Comparison of ENCODE assay signal across 16 cellular contexts in the genomic region with DNA sequence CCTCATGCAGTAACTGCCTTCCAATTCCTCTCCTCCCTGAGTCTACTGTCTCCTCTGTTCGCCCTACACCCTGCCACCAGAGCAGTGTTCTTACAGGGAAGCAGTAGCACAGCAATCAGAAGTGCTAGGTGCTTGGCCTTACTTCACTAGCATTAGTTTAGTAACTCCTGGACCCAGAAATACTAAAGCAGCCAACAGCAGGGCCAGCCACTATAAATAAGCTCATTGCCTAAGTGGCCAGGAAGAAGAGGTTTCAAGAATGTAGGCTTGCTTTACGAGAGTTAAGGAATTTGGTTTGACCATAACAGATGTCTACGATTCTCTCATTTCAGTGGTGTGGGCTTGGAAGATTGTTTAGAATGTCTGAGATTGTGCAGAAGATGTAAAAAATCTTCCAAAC.
DNase-seq lines count a peak whose midpoint lies in the region; ATAC-seq and TF ChIP-seq lines count a peak whose summit lies in the region.
"Had no signal": no experiment of that assay in that cellular context is flagged by ENCODE, and none has a peak within 500 bp of the region (broad histone marks: within the 10 kb centered on the region; RNA-seq: fewer than 3 reads in every experiment).

No MANE protein-coding gene starts in this region.

- intact Hi-C loops in activated CD4-positive, alpha-beta T cell treated with anti-CD3 and anti-CD28 coated beads, Interleukin-2, amount 10 ng/mL, durations not matched to agents 24 days and 14 days (cut with micrococcal nuclease) = no loop called here
- intact Hi-C loops in left lung (cut with DNase I) (no loop called here), vagina (cut with DNase I) (no loop called here)

- ATAC-seq in left lung = peak; percentile 71
- no peak for ATAC-seq in HG03571 (IDR thresholded peaks at IDR 0.05; ENCODE audit: unreplicated experiment)
- ATAC-seq: activated CD8-positive, alpha-beta T cell treated with anti-CD3 and anti-CD28 coated beads, Interleukin-2, amount 10 ng/mL, durations not matched to agents 7 days and 5 days; effector memory CD8-positive, alpha-beta T cell; HepG2; T-helper 17 cell had no signal

- no peak overlapping the region for H3K4me3 Mint-ChIP-seq in activated CD4-positive, alpha-beta T cell treated with anti-CD3 and anti-CD28 coated beads, Interleukin-2, amount 10 ng/mL, durations not matched to agents 24 days and 14 days
- H3K4me3 Mint-ChIP-seq: activated CD8-positive, alpha-beta T cell treated with anti-CD3 and anti-CD28 coated beads, Interleukin-2, amount 10 ng/mL, durations not matched to agents 7 days and 5 days; activated naive CD8-positive, alpha-beta T cell; effector memory CD8-positive, alpha-beta T cell; neural crest cell; T-helper 17 cell had no signal

- H3K27me3 ChIP-seq in left lung (no peaks in the 10 kb centered on the region), vagina (no peaks in the 10 kb centered on the region)

- H3K4me3 ChIP-seq in choroid plexus epithelial cell (ENCODE audit: low read depth, low read length) (no peak overlapping the region), left lung (no peak overlapping the region), vagina (no peak overlapping the region)

- no peak for TF ChIP-seq CTCF in choroid plexus epithelial cell (conservative IDR thresholded peaks at IDR 0.05; ENCODE audit: low read depth, low read length)
- TF ChIP-seq CTCF in left lung (IDR thresholded peaks at IDR 0.05) = no peak
- TF ChIP-seq CTCF in vagina (IDR thresholded peaks at IDR 0.05) = no peak

- no peak overlapping the region for H3K27ac Mint-ChIP-seq in activated CD4-positive, alpha-beta T cell treated with anti-CD3 and anti-CD28 coated beads, Interleukin-2, amount 10 ng/mL, durations not matched to agents 24 days and 14 days
- H3K27ac Mint-ChIP-seq: activated CD8-positive, alpha-beta T cell treated with anti-CD3 and anti-CD28 coated beads, Interleukin-2, amount 10 ng/mL, durations not matched to agents 7 days and 5 days; activated naive CD8-positive, alpha-beta T cell; effector memory CD8-positive, alpha-beta T cell; T-helper 17 cell had no signal

- peak; percentile 29 for DNase-seq in activated CD4-positive, alpha-beta T cell treated with anti-CD3 and anti-CD28 coated beads, Interleukin-2, amount 10 ng/mL, durations not matched to agents 24 days and 14 days
- DNase-seq in activated CD4-positive, alpha-beta T cell treated with anti-CD3 and anti-CD28 coated beads for 1 hour = no peak
- DNase-seq in choroid plexus epithelial cell (ENCODE audit: low read depth) (peak; percentile 92), left lung (no peak), vagina (ENCODE audit: extremely low spot score in 2 of 2) (no peak), SW 1271 (lab: John Stamatoyannopoulos, UW) (no peak), kidney tubule cell (ENCODE audit: low spot score) (no peak)
- DNase-seq: activated CD8-positive, alpha-beta T cell treated with anti-CD3 and anti-CD28 coated beads, Interleukin-2, amount 10 ng/mL, durations not matched to agents 7 days and 5 days; effector memory CD8-positive, alpha-beta T cell; NCI-H187; stimulated activated CD4-positive, alpha-beta T cell treated with anti-CD3 and anti-CD28 coated beads, Interleukin-2, amount 100 ng/mL, for 48 hours; T-helper 17 cell had no signal

- no peaks in the 10 kb centered on the region for H3K9me3 Mint-ChIP-seq in activated CD4-positive, alpha-beta T cell treated with anti-CD3 and anti-CD28 coated beads, Interleukin-2, amount 10 ng/mL, durations not matched to agents 24 days and 14 days
- H3K9me3 Mint-ChIP-seq: effector memory CD8-positive, alpha-beta T cell; neural crest cell had no signal

- H3K9me3 ChIP-seq in left lung (no peaks in the 10 kb centered on the region), vagina (no peaks in the 10 kb centered on the region)

- no peaks in the 10 kb centered on the region for H3K27me3 Mint-ChIP-seq in activated CD4-positive, alpha-beta T cell treated with anti-CD3 and anti-CD28 coated beads, Interleukin-2, amount 10 ng/mL, durations not matched to agents 24 days and 14 days
- H3K27me3 Mint-ChIP-seq: activated naive CD8-positive, alpha-beta T cell; effector memory CD8-positive, alpha-beta T cell; T-helper 17 cell had no signal

- no peak for TF ChIP-seq POLR2A in vagina (IDR thresholded peaks at IDR 0.05)

- no peaks in the 10 kb centered on the region for H3K4me1 Mint-ChIP-seq in activated CD4-positive, alpha-beta T cell treated with anti-CD3 and anti-CD28 coated beads, Interleukin-2, amount 10 ng/mL, durations not matched to agents 24 days and 14 days
- H3K4me1 Mint-ChIP-seq: neural crest cell had no signal

- peaks cover 0 to 5% of the 10 kb centered on the region in 2 donors for H3K4me1 ChIP-seq in left lung
- peaks cover 8% of the 10 kb centered on the region for H3K4me1 ChIP-seq in vagina

- no peaks in the 10 kb centered on the region for H3K36me3 Mint-ChIP-seq in activated CD4-positive, alpha-beta T cell treated with anti-CD3 and anti-CD28 coated beads, Interleukin-2, amount 10 ng/mL, durations not matched to agents 24 days and 14 days (ENCODE audit: low read depth)
- H3K36me3 Mint-ChIP-seq: activated naive CD8-positive, alpha-beta T cell had no signal

- H3K36me3 ChIP-seq in left lung (peaks cover 0 to 73% of the 10 kb centered on the region in 2 donors), vagina (peaks cover 0 to 4% of the 10 kb centered on the region in 2 donors)

- H3K27ac ChIP-seq in left lung (peak overlapping the region in 1 of 2 donors; percentile 26), vagina (peak overlapping the region; percentile 62)

Comparison
In these comparisons a context has a peak if more than half of its experiments do, and no peak if none do; other contexts are left out.
1. DNase-seq: peak in activated CD4-positive, alpha-beta T cell treated with anti-CD3 and anti-CD28 coated beads, Interleukin-2, amount 10 ng/mL, durations not matched to agents 24 days and 14 days (single experiment) and choroid plexus epithelial cell (single experiment); none in activated CD4-positive, alpha-beta T cell treated with anti-CD3 and anti-CD28 coated beads for 1 hour (single experiment), left lung (0 of 2), vagina (0 of 2), SW 1271 (0 of 2) and kidney tubule cell (single experiment).